ENCODE assay signal across 8 cellular contexts in the genomic region with DNA sequence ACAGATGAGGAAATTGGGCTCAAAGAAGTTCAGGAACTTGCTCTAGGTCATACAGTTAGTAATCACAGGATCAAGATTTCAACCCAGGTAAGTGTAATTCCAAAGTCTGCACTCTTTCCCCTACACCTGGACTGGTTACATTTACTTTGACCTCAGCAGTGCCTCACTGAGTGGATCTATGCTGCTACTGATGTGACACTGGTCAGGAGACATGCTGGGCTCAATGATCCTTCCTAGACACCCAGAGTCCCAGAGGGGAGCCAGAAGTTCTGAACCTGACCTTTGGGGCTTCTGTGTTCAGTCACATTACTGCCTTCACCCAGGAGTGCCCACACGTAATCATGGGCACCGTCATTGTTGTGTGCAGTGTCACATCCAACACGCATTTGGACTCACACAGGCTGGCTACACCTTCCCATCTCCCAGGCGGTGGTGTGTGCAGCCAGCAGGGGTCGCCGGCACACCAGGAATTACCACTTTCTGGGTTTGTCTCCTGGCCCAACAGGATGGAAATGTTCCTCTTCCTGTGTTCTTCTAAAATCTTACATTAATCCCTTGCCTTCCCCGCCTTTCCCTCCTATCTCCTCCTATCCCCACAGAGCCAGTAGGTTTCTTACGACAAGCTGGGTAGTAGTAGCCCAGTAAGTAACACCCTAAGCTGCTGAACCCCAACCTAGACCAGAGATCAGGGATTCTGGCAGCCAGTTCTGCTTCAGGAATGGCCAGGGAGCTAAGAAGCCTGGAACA. TPM values are rescaled to one million over a fixed set of nuclear protein-coding genes. Genes with fewer than 3 reads are reported as not detected.
DNase-seq lines count a peak whose midpoint lies in the region; ATAC-seq and TF ChIP-seq lines count a peak whose summit lies in the region.

No MANE protein-coding gene starts in this region.

- peak overlapping the region in 4 of 59 donors; percentile 19 to 61 (median 42) for H3K27ac ChIP-seq in dorsolateral prefrontal cortex

- intact Hi-C loops in dorsolateral prefrontal cortex (cut with DNase I), result loop anchor here (1.0 to 2.0 kb wide), 4 partner anchors 23 to 45 kb away; no protein-coding TSS in a partner anchor

- H3K4me1 Mint-ChIP-seq in activated CD4-positive, alpha-beta memory T cell treated with anti-CD3 and anti-CD28 coated beads, Interleukin-2, amount 10 ng/mL, durations not matched to agents 7 days and 5 days, result peaks cover 3% of the 10 kb centered on the region

- H3K27me3 Mint-ChIP-seq in activated CD4-positive, alpha-beta memory T cell treated with anti-CD3 and anti-CD28 coated beads, Interleukin-2, amount 10 ng/mL, durations not matched to agents 7 days and 5 days, result peaks cover 88% of the 10 kb centered on the region

- no peaks in the 10 kb centered on the region for H3K36me3 Mint-ChIP-seq in activated CD4-positive, alpha-beta memory T cell treated with anti-CD3 and anti-CD28 coated beads, Interleukin-2, amount 10 ng/mL, durations not matched to agents 7 days and 5 days (ENCODE audit: low read depth)

- no peak overlapping the region for H3K27ac Mint-ChIP-seq in activated CD4-positive, alpha-beta memory T cell treated with anti-CD3 and anti-CD28 coated beads, Interleukin-2, amount 10 ng/mL, durations not matched to agents 7 days and 5 days

- CTCF ChIA-PET in activated CD4-positive, alpha-beta memory T cell treated with anti-CD3 and anti-CD28 coated beads, Interleukin-2, amount 10 ng/mL, durations not matched to agents 7 days and 5 days (lab: Charles Lee), result interaction anchor here (0.6 to 2.7 kb wide), 13 partner anchors 12 to 297 kb away, joined by 3 to 88 read pairs (median 5); no protein-coding TSS in a partner anchor

- DNase-seq in DMS153 (lab: John Stamatoyannopoulos, UW), result peak; percentile 42
- DNase-seq in NCI-H748 treated with DMSO at 0.1 percent for 48 hours (lab: John Stamatoyannopoulos, UW), result peak; percentile 52
- peak; percentile 76 for DNase-seq in activated CD4-positive, alpha-beta memory T cell treated with anti-CD3 and anti-CD28 coated beads, Interleukin-2, amount 10 ng/mL, durations not matched to agents 7 days and 5 days
- DNase-seq in dorsolateral prefrontal cortex, result peak; percentile 81 to 90 (median 87)
- peak; percentile 77 for DNase-seq in lung microvascular endothelial cell (ENCODE audit: low read depth in 2 of 2)
- DNase-seq in stimulated activated CD8-positive, alpha-beta memory T cell treated with anti-CD3 and anti-CD28 coated beads, Interleukin-15, amount 100 ng/mL, for 24 hours (ENCODE audit: low read depth), result peak; percentile 51

- H3K27me3 ChIP-seq in dorsolateral prefrontal cortex, result peaks cover 0 to 9% (median 0%) of the 10 kb centered on the region in 45 donors

- ATAC-seq in HG02642 (IDR thresholded peaks at IDR 0.05; ENCODE audit: poor library complexity, unreplicated experiment), result peak; percentile 56
- no peak for ATAC-seq in HG03354 (IDR thresholded peaks at IDR 0.05; ENCODE audit: poor library complexity, severe bottlenecking, unreplicated experiment)

- POLR2A ChIA-PET in activated CD4-positive, alpha-beta memory T cell treated with anti-CD3 and anti-CD28 coated beads, Interleukin-2, amount 10 ng/mL, durations not matched to agents 7 days and 5 days (lab: Charles Lee), result interaction anchor here (1.0 to 1.2 kb wide), 2 partner anchors 42 to 45 kb away, joined by 4 read pairs; no protein-coding TSS in a partner anchor

- H3K4me3 Mint-ChIP-seq in activated CD4-positive, alpha-beta memory T cell treated with anti-CD3 and anti-CD28 coated beads, Interleukin-2, amount 10 ng/mL, durations not matched to agents 7 days and 5 days, result no peak overlapping the region

- peak; percentile 61 to 99 (median 92) for TF ChIP-seq CTCF in dorsolateral prefrontal cortex (IDR thresholded peaks at IDR 0.05 in 54 of 56, conservative IDR thresholded peaks at IDR 0.05 in 2 of 56; ENCODE audit: low read depth in 1 of 56, partially characterized antibody in 56 of 56)

- H3K4me3 ChIP-seq in dorsolateral prefrontal cortex, result no peak overlapping the region

- no peaks in the 10 kb centered on the region for H3K9me3 Mint-ChIP-seq in activated CD4-positive, alpha-beta memory T cell treated with anti-CD3 and anti-CD28 coated beads, Interleukin-2, amount 10 ng/mL, durations not matched to agents 7 days and 5 days

RNA-seq across cellular contexts. Expression of a gene that starts 25.6 kb away (rescaled TPM):
- total RNA-seq in activated CD4-positive, alpha-beta memory T cell treated with anti-CD3 and anti-CD28 coated beads, Interleukin-2, amount 10 ng/mL, durations not matched to agents 7 days and 5 days, result 10 to 100 TPM; 80.5 to 83.0 TPM
- 100 to 1,000 TPM; 146 to 279 (median 206) TPM for total RNA-seq in dorsolateral prefrontal cortex
- 47.3 and 77.8 TPM in 2 replicates for total RNA-seq in lung microvascular endothelial cell

RNA-seq across cellular contexts. Expression of a gene that starts 25.8 kb away (rescaled TPM):
- 100 to 1,000 TPM; 341 to 347 TPM for total RNA-seq in activated CD4-positive, alpha-beta memory T cell treated with anti-CD3 and anti-CD28 coated beads, Interleukin-2, amount 10 ng/mL, durations not matched to agents 7 days and 5 days
- total RNA-seq in dorsolateral prefrontal cortex (100 to 1,000 TPM; 147 to 261 (median 203) TPM), lung microvascular endothelial cell (129 and 141 TPM in 2 replicates)

RNA-seq across cellular contexts. Expression of a gene that starts 50.1 kb away (rescaled TPM):
- not detected for total RNA-seq in activated CD4-positive, alpha-beta memory T cell treated with anti-CD3 and anti-CD28 coated beads, Interleukin-2, amount 10 ng/mL, durations not matched to agents 7 days and 5 days
- 1 to 10 TPM in 52 of 120 experiments, under 1 TPM in 9, not detected in 59; 0.86 to 3.7 (median 1.4) TPM for total RNA-seq in dorsolateral prefrontal cortex
- total RNA-seq in lung microvascular endothelial cell, result not detected in 2 replicates
